ENCODE assay signal across 1 cellular context in genomic region chr7:120842131-120842621, GRCh38.
A peak's percentile ranks its signal among the peaks of the same experiment; 100 is the strongest.
TF ChIP-seq lines count a peak whose summit lies in the region.

No MANE protein-coding gene starts in this region.

TF ChIP-seq in HepG2, 621 proteins besides CTCF, POLR2A, EP300 and RAD21 (continued from another document):
- TF ChIP-seq, protein P1, sequence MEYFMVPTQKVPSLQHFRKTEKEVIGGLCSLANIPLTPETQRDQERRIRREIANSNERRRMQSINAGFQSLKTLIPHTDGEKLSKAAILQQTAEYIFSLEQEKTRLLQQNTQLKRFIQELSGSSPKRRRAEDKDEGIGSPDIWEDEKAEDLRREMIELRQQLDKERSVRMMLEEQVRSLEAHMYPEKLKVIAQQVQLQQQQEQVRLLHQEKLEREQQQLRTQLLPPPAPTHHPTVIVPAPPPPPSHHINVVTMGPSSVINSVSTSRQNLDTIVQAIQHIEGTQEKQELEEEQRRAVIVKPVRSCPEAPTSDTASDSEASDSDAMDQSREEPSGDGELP (IDR thresholded peaks at IDR 0.05; ENCODE audit: borderline replicate concordance, low read depth), result peak; percentile 30; the same call in 1 of the 2 replicates
- TF ChIP-seq BHLHE40 (IDR thresholded peaks at IDR 0.05; ENCODE audit: low read length) (peak; percentile 38; the same call in 1 of the 2 replicates), TCF12 (IDR thresholded peaks at IDR 0.05) (no peak), TCF12 (CRISPR knock-in tag; IDR thresholded peaks at IDR 0.05) (no peak), YY1 (IDR thresholded peaks at IDR 0.05; ENCODE audit: insufficient read depth, insufficient replicate concordance, low read depth, low read length) (no peak)
TF ChIP-seq in HepG2: peak in this region for 4.
